Comparison of ENCODE assay signal across 19 cellular contexts in genomic region chrX:131046596-131046995, GRCh38. TPM values are rescaled to one million over a fixed set of nuclear protein-coding genes. Genes with fewer than 3 reads are reported as not detected.
DNase-seq lines count a peak whose midpoint lies in the region; ATAC-seq and TF ChIP-seq lines count a peak whose summit lies in the region.
"Had no signal": no experiment of that assay in that cellular context is flagged by ENCODE, and none has a peak within 500 bp of the region (broad histone marks: within the 10 kb centered on the region; RNA-seq: fewer than 3 reads in every experiment).

No MANE protein-coding gene starts in this region.

- H3K9me3 ChIP-seq in endodermal cell (ENCODE audit: control insufficient read depth, low read length): no peaks in the 10 kb centered on the region
- H3K9me3 ChIP-seq in vagina: no peaks in the 10 kb centered on the region
- H3K9me3 ChIP-seq: BLaER1 had no signal

- H3K27me3 ChIP-seq in GM23338 (ENCODE audit: insufficient read depth): no peaks in the 10 kb centered on the region
- no peaks in the 10 kb centered on the region for H3K27me3 ChIP-seq in endodermal cell (ENCODE audit: control insufficient read depth, insufficient read depth, low read length, poor library complexity, severe bottlenecking)
- no peaks in the 10 kb centered on the region for H3K27me3 ChIP-seq in vagina

- H3K4me3 ChIP-seq in GM23338: no peak overlapping the region
- H3K4me3 ChIP-seq in endodermal cell (ENCODE audit: low read length): no peak overlapping the region
- no peak overlapping the region for H3K4me3 ChIP-seq in vagina
- H3K4me3 ChIP-seq: BLaER1 had no signal

- H3K9me3 Mint-ChIP-seq in GM23338 (no peaks in the 10 kb centered on the region), endodermal cell (no peaks in the 10 kb centered on the region), chondrocyte (ENCODE audit: low read depth) (no peaks in the 10 kb centered on the region)
- H3K9me3 Mint-ChIP-seq: CD4-positive, alpha-beta memory T cell; H9 had no signal

- no peak overlapping the region for H3K9ac ChIP-seq in endodermal cell (ENCODE audit: extremely low read depth, low read length, poor library complexity, severe bottlenecking)
- H3K9ac ChIP-seq: BLaER1 had no signal

- H3K27ac ChIP-seq in GM23338 (ENCODE audit: low read depth): no peak overlapping the region
- H3K27ac ChIP-seq in endodermal cell (ENCODE audit: low read depth, low read length): peak overlapping the region; percentile 49
- H3K27ac ChIP-seq in vagina: no peak overlapping the region
- H3K27ac ChIP-seq: BLaER1 had no signal

- peaks cover 18% of the 10 kb centered on the region for H3K4me1 Mint-ChIP-seq in GM23338
- peaks cover 3% of the 10 kb centered on the region for H3K4me1 Mint-ChIP-seq in endodermal cell
- H3K4me1 Mint-ChIP-seq in chondrocyte (ENCODE audit: low read depth): no peaks in the 10 kb centered on the region
- H3K4me1 Mint-ChIP-seq: CD14-positive monocyte; CD4-positive, alpha-beta memory T cell had no signal

- no peak for TF ChIP-seq POLR2A in vagina (IDR thresholded peaks at IDR 0.05)

- DNase-seq in GM23338 (ENCODE audit: low spot score) (no peak), NCI-H2227 treated with DMSO at 0.1 percent for 48 hours (lab: John Stamatoyannopoulos, UW) (peak; percentile 21), endodermal cell (no peak), vagina (ENCODE audit: extremely low spot score in 2 of 2) (peak; percentile 40), GM10248 (ENCODE audit: extremely low spot score) (no peak), chondrocyte (ENCODE audit: low spot score) (no peak)
- DNase-seq: 8988T; Calu3; CD4-positive, alpha-beta memory T cell; DMS79 treated with DMSO at 0.1 percent for 48 hours; GOT3; H9 had no signal

- H3K27ac Mint-ChIP-seq in GM23338: peak overlapping the region; percentile 57; the same call in 1 of the 2 replicates
- H3K27ac Mint-ChIP-seq in endodermal cell: no peak overlapping the region
- H3K27ac Mint-ChIP-seq in chondrocyte (ENCODE audit: unreplicated experiment): no peak overlapping the region
- H3K27ac Mint-ChIP-seq: CD14-positive monocyte; CD4-positive, alpha-beta memory T cell had no signal

- ATAC-seq in GM23338: no peak
- ATAC-seq in HG03565 (IDR thresholded peaks at IDR 0.05; ENCODE audit: unreplicated experiment): no peak

- H3K79me2 ChIP-seq in GM23338 (replicated peaks; ENCODE audit: insufficient read depth): no peaks in the 10 kb centered on the region

- H3K9me2 ChIP-seq in GM23338 (ENCODE audit: insufficient read depth): no peaks in the 10 kb centered on the region

- 0 out of 2 replicates have a peak overlapping the region, but pooled peaks have one; percentile 62 for H3K4me2 ChIP-seq in GM23338
- H3K4me2 ChIP-seq: BLaER1 had no signal

- H3K4me3 Mint-ChIP-seq in GM23338 (no peak overlapping the region), endodermal cell (no peak overlapping the region), chondrocyte (ENCODE audit: unreplicated experiment) (no peak overlapping the region)
- H3K4me3 Mint-ChIP-seq: CD14-positive monocyte; CD4-positive, alpha-beta memory T cell had no signal

- no peak overlapping the region for H2AFZ ChIP-seq in GM23338

- no peaks in the 10 kb centered on the region for H4K20me1 ChIP-seq in GM23338 (replicated peaks; ENCODE audit: insufficient read depth)

- TF ChIP-seq CTCF in GM23338 (conservative IDR thresholded peaks at IDR 0.05; ENCODE audit: low read depth in 2 of 2): no peak
- no peak for TF ChIP-seq CTCF in endodermal cell (conservative IDR thresholded peaks at IDR 0.05)
- no peak for TF ChIP-seq CTCF in vagina (IDR thresholded peaks at IDR 0.05)
- no peak for TF ChIP-seq CTCF in GM10248 (IDR thresholded peaks at IDR 0.05; ENCODE audit: control extremely low read depth, extremely low read depth, low read depth, missing control alignments)
- TF ChIP-seq CTCF in chondrocyte (IDR thresholded peaks at IDR 0.05): no peak

- POLR2A ChIA-PET in GM10248 (lab: Yijun Ruan, JAX): no interaction called here

- H3K36me3 ChIP-seq in GM23338 (ENCODE audit: insufficient read depth) (no peaks in the 10 kb centered on the region), endodermal cell (ENCODE audit: control insufficient read depth, insufficient read depth, low read length) (no peaks in the 10 kb centered on the region), vagina (no peaks in the 10 kb centered on the region)
- H3K36me3 ChIP-seq: BLaER1 had no signal

- peaks cover 1% of the 10 kb centered on the region for H3K27me3 Mint-ChIP-seq in GM23338 (ENCODE audit: insufficient read depth, low read depth, poor library complexity)
- H3K27me3 Mint-ChIP-seq in endodermal cell (ENCODE audit: insufficient read depth): peaks cover 51% of the 10 kb centered on the region
- H3K27me3 Mint-ChIP-seq in chondrocyte (ENCODE audit: low read depth): peaks cover 27% of the 10 kb centered on the region

- no peaks in the 10 kb centered on the region for H3K36me3 Mint-ChIP-seq in GM23338 (ENCODE audit: low read depth)
- no peaks in the 10 kb centered on the region for H3K36me3 Mint-ChIP-seq in endodermal cell (ENCODE audit: low read depth)
- no peaks in the 10 kb centered on the region for H3K36me3 Mint-ChIP-seq in chondrocyte (ENCODE audit: low read depth)
- H3K36me3 Mint-ChIP-seq: CD14-positive monocyte; CD4-positive, alpha-beta memory T cell had no signal

- H3K4me1 ChIP-seq in GM23338 (ENCODE audit: insufficient read depth) (peaks cover 10% of the 10 kb centered on the region; the same call in 1 of the 2 replicates), endodermal cell (ENCODE audit: control insufficient read depth, insufficient read depth, low read length) (no peaks in the 10 kb centered on the region), vagina (no peaks in the 10 kb centered on the region)
- H3K4me1 ChIP-seq: BLaER1 had no signal

- CTCF ChIA-PET in GM10248 (lab: Yijun Ruan, JAX): no interaction called here

- intact Hi-C loops in vagina (cut with DNase I): no loop called here

- H3F3A ChIP-seq in GM23338 (replicated peaks; ENCODE audit: low read depth): no peaks in the 10 kb centered on the region

- 61 to 80% methylated on average over 1 to 5 of the region's 5 CpGs for WGBS in endodermal cell (ENCODE audit: insufficient coverage in 1 of 2, insufficient read length in 1 of 2), 2 experiments

TF ChIP-seq in GM23338, 12 proteins besides CTCF, POLR2A, EP300 and RAD21:
- TF ChIP-seq REST (IDR thresholded peaks at IDR 0.05; ENCODE audit: unreplicated experiment) (no peak), EZH2 (IDR thresholded peaks at IDR 0.05; ENCODE audit: low read depth, unreplicated experiment) (no peak), ZNF331 (CRISPR knock-in tag; IDR thresholded peaks at IDR 0.05; ENCODE audit: low read depth) (no peak), NANOG (IDR thresholded peaks at IDR 0.05; ENCODE audit: borderline replicate concordance) (no peak), ETS1 (IDR thresholded peaks at IDR 0.05) (no peak)
TF ChIP-seq in GM23338: peak in this region for 0.

RNA-seq across cellular contexts. Expression of gene ARHGAP36, which starts 11.6 kb away (rescaled TPM):
- total RNA-seq in GM23338 (2014; rRNA removed; shearing (Covaris generic)): 0.21 TPM in 1 of 2 replicates, not detected in the other
- 0.14 TPM in 1 of 2 replicates, not detected in the other for polyA plus RNA-seq in GM23338 (2016; fragmentation: Nextera tagmentation; extraction: Ambion mirVana)
- total RNA-seq in endodermal cell: under 1 TPM in 1 of 2 donors, not detected in 1; 0.24 TPM
- polyA plus RNA-seq in endodermal cell (2013, experiment 1 of 2): not detected
- 0.25 TPM for polyA plus RNA-seq in endodermal cell (2013, experiment 2 of 2)
- 2.0 TPM for total RNA-seq in vagina
- total RNA-seq in chondrocyte: not detected in 3 replicates
- total RNA-seq: A673; Calu3; CD4-positive, alpha-beta memory T cell; G401; HT-29 had no signal
- polyA plus RNA-seq: AG04450; CD14-positive monocyte; CD4-positive, alpha-beta memory T cell had no signal

Comparison
In these comparisons a context has a peak if more than half of its experiments do, and no peak if none do; other contexts are left out.
1. DNase-seq: peak in NCI-H2227 treated with DMSO at 0.1 percent for 48 hours (single experiment) and vagina (2 of 2); none in GM23338 (single experiment), endodermal cell (single experiment), GM10248 (single experiment) and chondrocyte (single experiment).